ENCODE assay signal across 8 cellular contexts in genomic region chr6:41735427-41736206, GRCh38. TPM values are rescaled to one million over a fixed set of nuclear protein-coding genes. Genes with fewer than 3 reads are reported as not detected.
DNase-seq lines count a peak whose midpoint lies in the region; ATAC-seq and TF ChIP-seq lines count a peak whose summit lies in the region.

Gene TFEB (minus strand): TSS chr6:41735608. CDS start chr6:41691213, 44,395 bp downstream.

- peak; percentile 48 for ATAC-seq in HG02610 (IDR thresholded peaks at IDR 0.05; ENCODE audit: unreplicated experiment)
- peak; percentile 70 for ATAC-seq in activated naive CD8-positive, alpha-beta T cell treated with anti-CD3 and anti-CD28 coated beads, Interleukin-2, amount 50 U/mL, for 24 hours

- peak; percentile 98 for TF ChIP-seq CTCF in GM10266 (IDR thresholded peaks at IDR 0.05; ENCODE audit: control insufficient read depth, insufficient read depth, low read depth, missing control alignments)
- peak; percentile 83 for TF ChIP-seq CTCF in cardiac muscle cell (IDR thresholded peaks at IDR 0.05; ENCODE audit: low read depth, low read length)
- TF ChIP-seq CTCF in transverse colon (IDR thresholded peaks at IDR 0.05), result peak; percentile 76 to 94 (median 88)

- H3K27ac ChIP-seq in cardiac muscle cell, result peak within 1 kb of the TSS; percentile 64
- peak within 1 kb of the TSS; percentile 71 for H3K27ac ChIP-seq in trophoblast cell (ENCODE audit: low read depth, low read length)
- peak within 1 kb of the TSS; percentile 97 to 98 (median 98) for H3K27ac ChIP-seq in transverse colon

- DNase-seq in GM10266 (ENCODE audit: extremely low spot score) (peak; percentile 96), NCI-H1092 treated with DMSO at 0.1 percent for 48 hours (lab: John Stamatoyannopoulos, UW) (peak; percentile 79), SW 1271 (lab: John Stamatoyannopoulos, UW) (peak; percentile 78 to 84), cardiac muscle cell (ENCODE audit: low read depth in 1 of 2, low spot score in 1 of 2) (peak; percentile 93 to 95), trophoblast cell (peak; percentile 94 to 96), transverse colon (peak; percentile 96)
- DNase-seq in activated naive CD8-positive, alpha-beta T cell treated with anti-CD3 and anti-CD28 coated beads, Interleukin-2, amount 50 U/mL, for 24 hours, result peak; percentile 96

- no peak for TF ChIP-seq EP300 in transverse colon (IDR thresholded peaks at IDR 0.05; ENCODE audit: low read depth)

- peak within 1 kb of the TSS; percentile 23 for H2BK5ac ChIP-seq in trophoblast cell (ENCODE audit: low read depth, low read length, poor library complexity)

- no peak within 1 kb of the TSS for H3K23ac ChIP-seq in trophoblast cell (ENCODE audit: low read length)

- H2BK120ac ChIP-seq in trophoblast cell (ENCODE audit: insufficient read depth, low read length, poor library complexity), result peak within 1 kb of the TSS; percentile 27

- no peak for TF ChIP-seq POLR2A in transverse colon (IDR thresholded peaks at IDR 0.05)

- H3K4me1 Mint-ChIP-seq in activated naive CD8-positive, alpha-beta T cell treated with anti-CD3 and anti-CD28 coated beads, Interleukin-2, amount 50 U/mL, for 24 hours, result peaks cover 31% of the 10 kb centered on the region

- peak within 1 kb of the TSS; percentile 28 for H3K14ac ChIP-seq in trophoblast cell (ENCODE audit: low read length)

- no peaks in the 10 kb centered on the region for H3K9me3 ChIP-seq in cardiac muscle cell (ENCODE audit: low read depth)
- H3K9me3 ChIP-seq in trophoblast cell (ENCODE audit: insufficient read depth, low read depth, low read length), result no peaks in the 10 kb centered on the region
- H3K9me3 ChIP-seq in transverse colon, result no peaks in the 10 kb centered on the region

- intact Hi-C loops in transverse colon (cut with DNase I; ENCODE audit: low total_unique reads), result loop anchor here (1.0 to 2.0 kb wide), 2 partner anchors 21 to 29 kb away; no protein-coding TSS in a partner anchor

- peak within 1 kb of the TSS; percentile 40 for H4K8ac ChIP-seq in trophoblast cell (ENCODE audit: low read depth, low read length)

- in situ Hi-C loops in transverse colon (cut with MboI; ENCODE audit: low pct_ligation_motif_present in 1 of 4, low pct_unique_long_range_greater_than_20kb in 1 of 4, low sequenced_read_pairs in 3 of 4), result no loop called here

- no peak within 1 kb of the TSS for H2AK5ac ChIP-seq in trophoblast cell (ENCODE audit: low read length)

- H3K27me3 ChIP-seq in cardiac muscle cell, result no peaks in the 10 kb centered on the region
- no peaks in the 10 kb centered on the region for H3K27me3 ChIP-seq in trophoblast cell (ENCODE audit: insufficient read depth, low read length)
- H3K27me3 ChIP-seq in transverse colon, result no peaks in the 10 kb centered on the region

- no peaks in the 10 kb centered on the region for H3K36me3 ChIP-seq in cardiac muscle cell
- no peaks in the 10 kb centered on the region for H3K36me3 ChIP-seq in trophoblast cell (ENCODE audit: control insufficient read depth in 1 of 2, insufficient read depth in 2 of 2, low read length in 2 of 2)
- no peaks in the 10 kb centered on the region for H3K36me3 ChIP-seq in transverse colon

- peak within 1 kb of the TSS; percentile 27 for H3K18ac ChIP-seq in trophoblast cell (ENCODE audit: low read length)

- H3K4ac ChIP-seq in trophoblast cell (ENCODE audit: low read depth, low read length), result peak within 1 kb of the TSS; percentile 21

- no peaks in the 10 kb centered on the region for H3K9me3 Mint-ChIP-seq in activated naive CD8-positive, alpha-beta T cell treated with anti-CD3 and anti-CD28 coated beads, Interleukin-2, amount 50 U/mL, for 24 hours

- peak within 1 kb of the TSS; percentile 96 for H3K4me2 ChIP-seq in trophoblast cell (ENCODE audit: low read length)

- peak within 1 kb of the TSS; percentile 55 for H2AFZ ChIP-seq in trophoblast cell (ENCODE audit: insufficient read depth, low read length, poor library complexity)

- peak within 1 kb of the TSS; percentile 68 for H3K4me3 ChIP-seq in cardiac muscle cell
- peak within 1 kb of the TSS; percentile 75 for H3K4me3 ChIP-seq in trophoblast cell (ENCODE audit: low read depth, low read length)
- peak within 1 kb of the TSS; percentile 79 to 98 (median 86) for H3K4me3 ChIP-seq in transverse colon

- no peak within 1 kb of the TSS for H3K9ac ChIP-seq in trophoblast cell (ENCODE audit: low read length)

- no peak within 1 kb of the TSS for H4K12ac ChIP-seq in trophoblast cell (ENCODE audit: low read depth, low read length)

- H2BK12ac ChIP-seq in trophoblast cell (ENCODE audit: low read length), result peak within 1 kb of the TSS; percentile 3

- H3K4me3 Mint-ChIP-seq in activated naive CD8-positive, alpha-beta T cell treated with anti-CD3 and anti-CD28 coated beads, Interleukin-2, amount 50 U/mL, for 24 hours, result peak within 1 kb of the TSS; percentile 63

- WGBS in trophoblast cell (ENCODE audit: extremely low coverage, insufficient coverage, insufficient read length), result no CpG with 5 or more reads among the region's 50 CpGs
- WGBS in transverse colon (ENCODE audit: low coverage in 1 of 2), 2 donors, result 8 to 100% methylated on average over 1 to 47 of the region's 50 CpGs

- peaks cover 10% of the 10 kb centered on the region for H3K79me2 ChIP-seq in trophoblast cell (ENCODE audit: control insufficient read depth, insufficient read depth, low read length, poor library complexity)

- H3K4me1 ChIP-seq in cardiac muscle cell (ENCODE audit: low read depth) (peaks cover 14% of the 10 kb centered on the region), trophoblast cell (ENCODE audit: control insufficient read depth in 1 of 2, insufficient read depth in 2 of 2, low read length in 2 of 2) (peaks cover 31% of the 10 kb centered on the region in 2 experiments), transverse colon (peaks cover 26 to 41% (median 31%) of the 10 kb centered on the region in 4 donors)

- no peaks in the 10 kb centered on the region for H3K27me3 Mint-ChIP-seq in activated naive CD8-positive, alpha-beta T cell treated with anti-CD3 and anti-CD28 coated beads, Interleukin-2, amount 50 U/mL, for 24 hours

- no peak within 1 kb of the TSS for H3K27ac Mint-ChIP-seq in activated naive CD8-positive, alpha-beta T cell treated with anti-CD3 and anti-CD28 coated beads, Interleukin-2, amount 50 U/mL, for 24 hours

- H4K91ac ChIP-seq in trophoblast cell (ENCODE audit: low read depth, low read length), result peak within 1 kb of the TSS; percentile 52

- H3K79me1 ChIP-seq in trophoblast cell (ENCODE audit: low read length), result peaks cover 33% of the 10 kb centered on the region

- H3K36me3 Mint-ChIP-seq in activated naive CD8-positive, alpha-beta T cell treated with anti-CD3 and anti-CD28 coated beads, Interleukin-2, amount 50 U/mL, for 24 hours (ENCODE audit: low read depth), result no peaks in the 10 kb centered on the region

RNA-seq across cellular contexts. Expression of gene TFEB, which starts in this region (rescaled TPM):
- 25.8 and 41.0 TPM in 2 replicates for total RNA-seq in cardiac muscle cell
- polyA plus RNA-seq in cardiac muscle cell, result 34.0 and 57.8 TPM in 2 replicates
- 25.4 and 27.9 TPM in 2 replicates for polyA plus RNA-seq in trophoblast cell (2013)
- 10 to 100 TPM; 30.4 to 47.1 (median 38.1) TPM for total RNA-seq in transverse colon

Comparison
In these comparisons a context has a peak if more than half of its experiments do, and no peak if none do; other contexts are left out.
1. Peak in every context shown above with its lines: DNase-seq, ATAC-seq, H3K4me3 ChIP-seq and H3K27ac ChIP-seq.